ENCODE assay signal across 6 cellular contexts in the genomic region with DNA sequence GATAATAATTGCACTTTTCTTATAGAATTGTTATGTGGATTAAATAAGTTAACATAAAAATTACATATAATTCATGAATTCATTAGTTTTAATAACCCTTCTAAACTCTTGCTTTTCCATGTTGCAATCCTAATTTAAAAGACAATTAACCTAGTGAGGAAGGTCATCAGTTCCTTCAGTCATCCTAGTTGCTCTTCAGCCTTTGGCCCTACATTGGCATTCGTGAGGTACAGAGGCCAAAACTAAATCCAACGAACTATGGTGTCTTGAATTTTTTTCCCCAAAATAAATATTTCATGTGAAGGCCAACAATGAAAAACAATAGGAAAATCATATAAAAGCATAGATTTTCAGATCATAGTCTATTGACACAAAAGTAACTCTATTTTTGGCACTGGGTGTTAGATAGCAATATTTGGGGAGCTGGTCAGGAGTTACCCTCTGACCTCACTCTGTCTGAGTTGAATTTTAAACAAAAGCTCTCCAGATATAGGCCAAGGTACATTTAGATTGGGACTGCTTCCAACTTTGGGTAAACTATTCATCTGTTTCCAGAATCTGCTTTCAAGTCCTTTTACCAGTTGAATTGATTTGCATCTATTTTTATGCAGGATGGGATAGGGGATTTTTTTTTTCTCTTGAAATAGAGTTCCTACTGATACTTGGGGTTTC.
"Had no signal": no experiment of that assay in that cellular context is flagged by ENCODE, and none has a peak within 500 bp of the region (broad histone marks: within the 10 kb centered on the region; RNA-seq: fewer than 3 reads in every experiment).

No MANE protein-coding gene starts in this region.

- ATAC-seq: HCT116 had no signal

- DNase-seq: GM23248, GOT3, H7, HFFc6, KBM-7 had no signal
